25 cellular contexts compared by ENCODE assay signal in the genomic region with DNA sequence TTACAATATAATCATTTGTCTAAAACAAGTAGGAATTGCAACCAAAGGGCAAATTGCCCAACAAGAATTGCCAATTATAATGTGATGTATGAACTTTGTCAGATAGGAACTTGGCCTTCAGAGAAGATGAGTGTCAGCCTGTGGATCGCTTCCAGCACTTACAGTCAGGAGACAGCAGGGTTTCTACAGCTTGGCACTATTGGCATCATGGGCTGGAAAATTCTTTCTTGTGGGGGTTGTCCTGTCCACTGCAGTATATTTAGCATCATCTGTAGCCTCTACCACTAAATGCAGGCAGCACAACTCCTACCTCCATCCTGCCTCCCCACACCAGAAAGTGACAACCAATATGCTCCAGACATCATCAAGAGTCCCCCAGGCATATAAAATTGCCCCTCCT.
"Had no signal": no experiment of that assay in that cellular context is flagged by ENCODE, and none has a peak within 500 bp of the region (broad histone marks: within the 10 kb centered on the region; RNA-seq: fewer than 3 reads in every experiment).

No MANE protein-coding gene starts in this region.

- H3K4me3 ChIP-seq: ascending aorta, breast epithelium, cardiac muscle cell, esophagus squamous epithelium had no signal

- H3K9me3 ChIP-seq: ascending aorta, breast epithelium had no signal

- H3K4me1 ChIP-seq: breast epithelium, esophagus squamous epithelium had no signal

- H3K27ac ChIP-seq: ascending aorta, breast epithelium, cardiac muscle cell, epithelial cell of prostate, esophagus squamous epithelium, VCaP had no signal

- H3K27me3 ChIP-seq: ascending aorta, breast epithelium, cardiac muscle cell, esophagus squamous epithelium had no signal

- H3K36me3 ChIP-seq: ascending aorta, breast epithelium, cardiac muscle cell, esophagus squamous epithelium had no signal

- DNase-seq: activated CD4-positive, alpha-beta memory T cell treated with anti-CD3 and anti-CD28 coated beads, Interleukin-2, amount 10 ng/mL, durations not matched to agents 7 days and 5 days; activated CD4-positive, alpha-beta T cell treated with anti-CD3 and anti-CD28 coated beads for 1 hour; activated CD4-positive, alpha-beta T cell treated with anti-CD3 and anti-CD28 coated beads for 4 hours; activated CD4-positive, alpha-beta T cell treated with anti-CD3 and anti-CD28 coated beads, Interleukin-2, amount 10 ng/mL, durations not matched to agents 7 days and 5 days; activated CD4-positive, alpha-beta T cell treated with anti-CD3 and anti-CD28 coated beads, Interleukin-2, amount 50 U/mL, for 4 hours; activated CD8-positive, alpha-beta memory T cell treated with anti-CD3 and anti-CD28 coated beads, Interleukin-2, amount 50 U/mL, for 48 hours; activated gamma-delta T cell; activated naive CD4-positive, alpha-beta T cell; activated naive CD4-positive, alpha-beta T cell treated with anti-CD3 and anti-CD28 coated beads, Interleukin-2, amount 10 ng/mL, durations not matched to agents 7 days and 5 days; activated naive CD8-positive, alpha-beta T cell treated with anti-CD3 and anti-CD28 coated beads, Interleukin-2, amount 10 ng/mL, durations not matched to agents 7 days and 5 days; activated T-cell treated with anti-CD3 and anti-CD28 coated beads for 4 hours; activated T-cell treated with anti-CD3 and anti-CD28 coated beads, Interleukin-2, amount 50 U/mL, for 24 hours; activated T-cell treated with anti-CD3 and anti-CD28 coated beads, Interleukin-2, amount 50 U/mL, for 72 hours; cortex of kidney; dermis blood vessel endothelial cell; effector CD8-positive, alpha-beta T cell; esophagus squamous epithelium; T-helper 2 cell had no signal

- ATAC-seq: activated naive CD4-positive, alpha-beta T cell treated with anti-CD3 and anti-CD28 coated beads, Interleukin-2, amount 50 U/mL, for 72 hours; activated T-cell treated with anti-CD3 and anti-CD28 coated beads, Interleukin-2, amount 50 U/mL, for 72 hours; WTC11 had no signal
